1 cellular context compared by ENCODE assay signal in genomic region chr9:78620764-78621163, GRCh38.
TF ChIP-seq lines count a peak whose summit lies in the region.

No MANE protein-coding gene starts in this region.

TF ChIP-seq in A549, 52 proteins besides CTCF, POLR2A, EP300 and RAD21 (continued from another document):
- TF ChIP-seq HMGXB4 (CRISPR knock-in tag; IDR thresholded peaks at IDR 0.05; ENCODE audit: borderline replicate concordance) (no peak), PHF8 (IDR thresholded peaks at IDR 0.05; ENCODE audit: borderline replicate concordance, low read depth) (no peak), KDM1A (IDR thresholded peaks at IDR 0.05; ENCODE audit: low read depth) (no peak), RFX5 (IDR thresholded peaks at IDR 0.05) (no peak), FOSL2 (IDR thresholded peaks at IDR 0.05) (no peak), FOSL2 (CRISPR knock-in tag; IDR thresholded peaks at IDR 0.05) (no peak), REST (IDR thresholded peaks at IDR 0.05) (no peak), BHLHE40 (IDR thresholded peaks at IDR 0.05; ENCODE audit: low read depth, low read length) (no peak), HES2 (IDR thresholded peaks at IDR 0.05) (no peak), NPAS2 (CRISPR knock-in tag; IDR thresholded peaks at IDR 0.05; ENCODE audit: borderline replicate concordance) (no peak), RARB (CRISPR knock-in tag; IDR thresholded peaks at IDR 0.05) (no peak), MYC (IDR thresholded peaks at IDR 0.05; ENCODE audit: borderline replicate concordance, low read length) (no peak), RNF2 (IDR thresholded peaks at IDR 0.05; ENCODE audit: borderline replicate concordance, low read depth) (no peak)
